In genomic region chrX:53305996-53306937, GRCh38 we compare ENCODE assay signal across 1 cellular context.
TF ChIP-seq lines count a peak whose summit lies in the region.

No MANE protein-coding gene starts in this region.

TF ChIP-seq in HEK293, 187 proteins besides CTCF, POLR2A, EP300 and RAD21 (continued from another document):
- TF ChIP-seq, protein P1, sequence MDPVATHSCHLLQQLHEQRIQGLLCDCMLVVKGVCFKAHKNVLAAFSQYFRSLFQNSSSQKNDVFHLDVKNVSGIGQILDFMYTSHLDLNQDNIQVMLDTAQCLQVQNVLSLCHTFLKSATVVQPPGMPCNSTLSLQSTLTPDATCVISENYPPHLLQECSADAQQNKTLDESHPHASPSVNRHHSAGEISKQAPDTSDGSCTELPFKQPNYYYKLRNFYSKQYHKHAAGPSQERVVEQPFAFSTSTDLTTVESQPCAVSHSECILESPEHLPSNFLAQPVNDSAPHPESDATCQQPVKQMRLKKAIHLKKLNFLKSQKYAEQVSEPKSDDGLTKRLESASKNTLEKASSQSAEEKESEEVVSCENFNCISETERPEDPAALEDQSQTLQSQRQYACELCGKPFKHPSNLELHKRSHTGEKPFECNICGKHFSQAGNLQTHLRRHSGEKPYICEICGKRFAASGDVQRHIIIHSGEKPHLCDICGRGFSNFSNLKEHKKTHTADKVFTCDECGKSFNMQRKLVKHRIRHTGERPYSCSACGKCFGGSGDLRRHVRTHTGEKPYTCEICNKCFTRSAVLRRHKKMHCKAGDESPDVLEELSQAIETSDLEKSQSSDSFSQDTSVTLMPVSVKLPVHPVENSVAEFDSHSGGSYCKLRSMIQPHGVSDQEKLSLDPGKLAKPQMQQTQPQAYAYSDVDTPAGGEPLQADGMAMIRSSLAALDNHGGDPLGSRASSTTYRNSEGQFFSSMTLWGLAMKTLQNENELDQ (tag by site-specific recombination; IDR thresholded peaks at IDR 0.05; ENCODE audit: low read depth), result no peak
- no peak for TF ChIP-seq ZNF560 (tag by site-specific recombination; IDR thresholded peaks at IDR 0.05; ENCODE audit: borderline replicate concordance)
- TF ChIP-seq ZSCAN4 (tag by site-specific recombination; IDR thresholded peaks at IDR 0.05), result no peak
- no peak for TF ChIP-seq ZNF692 (tag by site-specific recombination; IDR thresholded peaks at IDR 0.05)
- TF ChIP-seq ZNF335 (tag by site-specific recombination; conservative IDR thresholded peaks at IDR 0.05), result no peak
- TF ChIP-seq ZNF830 (tag by site-specific recombination; IDR thresholded peaks at IDR 0.05; ENCODE audit: low read depth), result no peak
- no peak for TF ChIP-seq ZNF324 (tag by site-specific recombination; IDR thresholded peaks at IDR 0.05)
- no peak for TF ChIP-seq OVOL3 (tag by site-specific recombination; IDR thresholded peaks at IDR 0.05)
- TF ChIP-seq OSR2 (tag by site-specific recombination; IDR thresholded peaks at IDR 0.05), result no peak
- TF ChIP-seq GLIS1 (tag by site-specific recombination; IDR thresholded peaks at IDR 0.05), result peak; percentile 67
- no peak for TF ChIP-seq ZNF658 (tag by site-specific recombination; IDR thresholded peaks at IDR 0.05)
- no peak for TF ChIP-seq HOXA7 (CRISPR knock-in tag; IDR thresholded peaks at IDR 0.05; ENCODE audit: borderline replicate concordance)
- TF ChIP-seq ZFHX2 (tag by site-specific recombination; conservative IDR thresholded peaks at IDR 0.05), result peak; percentile 26; the same call in 1 of the 2 replicates
- TF ChIP-seq ZIC2 (tag by site-specific recombination; IDR thresholded peaks at IDR 0.05), result peak; percentile 41
- no peak for TF ChIP-seq ZBTB8A (tag by site-specific recombination; IDR thresholded peaks at IDR 0.05)
- no peak for TF ChIP-seq ZNF544 (tag by site-specific recombination; IDR thresholded peaks at IDR 0.05)
- no peak for TF ChIP-seq ZNF596 (tag by site-specific recombination; IDR thresholded peaks at IDR 0.05)
- TF ChIP-seq, protein P2, sequence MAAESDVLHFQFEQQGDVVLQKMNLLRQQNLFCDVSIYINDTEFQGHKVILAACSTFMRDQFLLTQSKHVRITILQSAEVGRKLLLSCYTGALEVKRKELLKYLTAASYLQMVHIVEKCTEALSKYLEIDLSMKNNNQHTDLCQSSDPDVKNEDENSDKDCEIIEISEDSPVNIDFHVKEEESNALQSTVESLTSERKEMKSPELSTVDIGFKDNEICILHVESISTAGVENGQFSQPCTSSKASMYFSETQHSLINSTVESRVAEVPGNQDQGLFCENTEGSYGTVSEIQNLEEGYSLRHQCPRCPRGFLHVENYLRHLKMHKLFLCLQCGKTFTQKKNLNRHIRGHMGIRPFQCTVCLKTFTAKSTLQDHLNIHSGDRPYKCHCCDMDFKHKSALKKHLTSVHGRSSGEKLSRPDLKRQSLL (tag by site-specific recombination; IDR thresholded peaks at IDR 0.05), result no peak
- no peak for TF ChIP-seq ELK4 (IDR thresholded peaks at IDR 0.05; ENCODE audit: borderline replicate concordance, low read depth, low read length)
- TF ChIP-seq, protein P3, sequence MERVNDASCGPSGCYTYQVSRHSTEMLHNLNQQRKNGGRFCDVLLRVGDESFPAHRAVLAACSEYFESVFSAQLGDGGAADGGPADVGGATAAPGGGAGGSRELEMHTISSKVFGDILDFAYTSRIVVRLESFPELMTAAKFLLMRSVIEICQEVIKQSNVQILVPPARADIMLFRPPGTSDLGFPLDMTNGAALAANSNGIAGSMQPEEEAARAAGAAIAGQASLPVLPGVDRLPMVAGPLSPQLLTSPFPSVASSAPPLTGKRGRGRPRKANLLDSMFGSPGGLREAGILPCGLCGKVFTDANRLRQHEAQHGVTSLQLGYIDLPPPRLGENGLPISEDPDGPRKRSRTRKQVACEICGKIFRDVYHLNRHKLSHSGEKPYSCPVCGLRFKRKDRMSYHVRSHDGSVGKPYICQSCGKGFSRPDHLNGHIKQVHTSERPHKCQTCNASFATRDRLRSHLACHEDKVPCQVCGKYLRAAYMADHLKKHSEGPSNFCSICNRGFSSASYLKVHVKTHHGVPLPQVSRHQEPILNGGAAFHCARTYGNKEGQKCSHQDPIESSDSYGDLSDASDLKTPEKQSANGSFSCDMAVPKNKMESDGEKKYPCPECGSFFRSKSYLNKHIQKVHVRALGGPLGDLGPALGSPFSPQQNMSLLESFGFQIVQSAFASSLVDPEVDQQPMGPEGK (tag by site-specific recombination; IDR thresholded peaks at IDR 0.05), result no peak
- TF ChIP-seq ZFP37 (tag by site-specific recombination; IDR thresholded peaks at IDR 0.05), result no peak
- TF ChIP-seq ZNF169 (tag by site-specific recombination; IDR thresholded peaks at IDR 0.05), result no peak
- TF ChIP-seq ZBTB21 (tag by site-specific recombination; IDR thresholded peaks at IDR 0.05), result no peak
- no peak for TF ChIP-seq BCL11A (tag by site-specific recombination; IDR thresholded peaks at IDR 0.05; ENCODE audit: low read depth)
- TF ChIP-seq, protein P4, sequence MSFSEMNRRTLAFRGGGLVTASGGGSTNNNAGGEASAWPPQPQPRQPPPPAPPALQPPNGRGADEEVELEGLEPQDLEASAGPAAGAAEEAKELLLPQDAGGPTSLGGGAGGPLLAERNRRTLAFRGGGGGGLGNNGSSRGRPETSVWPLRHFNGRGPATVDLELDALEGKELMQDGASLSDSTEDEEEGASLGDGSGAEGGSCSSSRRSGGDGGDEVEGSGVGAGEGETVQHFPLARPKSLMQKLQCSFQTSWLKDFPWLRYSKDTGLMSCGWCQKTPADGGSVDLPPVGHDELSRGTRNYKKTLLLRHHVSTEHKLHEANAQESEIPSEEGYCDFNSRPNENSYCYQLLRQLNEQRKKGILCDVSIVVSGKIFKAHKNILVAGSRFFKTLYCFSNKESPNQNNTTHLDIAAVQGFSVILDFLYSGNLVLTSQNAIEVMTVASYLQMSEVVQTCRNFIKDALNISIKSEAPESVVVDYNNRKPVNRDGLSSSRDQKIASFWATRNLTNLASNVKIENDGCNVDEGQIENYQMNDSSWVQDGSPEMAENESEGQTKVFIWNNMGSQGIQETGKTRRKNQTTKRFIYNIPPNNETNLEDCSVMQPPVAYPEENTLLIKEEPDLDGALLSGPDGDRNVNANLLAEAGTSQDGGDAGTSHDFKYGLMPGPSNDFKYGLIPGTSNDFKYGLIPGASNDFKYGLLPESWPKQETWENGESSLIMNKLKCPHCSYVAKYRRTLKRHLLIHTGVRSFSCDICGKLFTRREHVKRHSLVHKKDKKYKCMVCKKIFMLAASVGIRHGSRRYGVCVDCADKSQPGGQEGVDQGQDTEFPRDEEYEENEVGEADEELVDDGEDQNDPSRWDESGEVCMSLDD (tag by site-specific recombination; IDR thresholded peaks at IDR 0.05), result no peak
- TF ChIP-seq WT1 (tag by site-specific recombination; IDR thresholded peaks at IDR 0.05), result no peak
- no peak for TF ChIP-seq ZNF518A (tag by site-specific recombination; conservative IDR thresholded peaks at IDR 0.05; ENCODE audit: low read depth)
- TF ChIP-seq, protein P5, sequence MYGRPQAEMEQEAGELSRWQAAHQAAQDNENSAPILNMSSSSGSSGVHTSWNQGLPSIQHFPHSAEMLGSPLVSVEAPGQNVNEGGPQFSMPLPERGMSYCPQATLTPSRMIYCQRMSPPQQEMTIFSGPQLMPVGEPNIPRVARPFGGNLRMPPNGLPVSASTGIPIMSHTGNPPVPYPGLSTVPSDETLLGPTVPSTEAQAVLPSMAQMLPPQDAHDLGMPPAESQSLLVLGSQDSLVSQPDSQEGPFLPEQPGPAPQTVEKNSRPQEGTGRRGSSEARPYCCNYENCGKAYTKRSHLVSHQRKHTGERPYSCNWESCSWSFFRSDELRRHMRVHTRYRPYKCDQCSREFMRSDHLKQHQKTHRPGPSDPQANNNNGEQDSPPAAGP (tag by site-specific recombination; IDR thresholded peaks at IDR 0.05), result no peak
- TF ChIP-seq ZBTB20 (tag by site-specific recombination; IDR thresholded peaks at IDR 0.05), result no peak
- no peak for TF ChIP-seq ZNF112 (tag by site-specific recombination; IDR thresholded peaks at IDR 0.05)
- TF ChIP-seq ZNF785 (tag by site-specific recombination; IDR thresholded peaks at IDR 0.05), result no peak
- no peak for TF ChIP-seq BCL11B (tag by site-specific recombination; IDR thresholded peaks at IDR 0.05; ENCODE audit: low read depth)
- TF ChIP-seq ZNF514 (tag by site-specific recombination; IDR thresholded peaks at IDR 0.05), result no peak
